ENCODE assay signal across 18 cellular contexts in the genomic region with DNA sequence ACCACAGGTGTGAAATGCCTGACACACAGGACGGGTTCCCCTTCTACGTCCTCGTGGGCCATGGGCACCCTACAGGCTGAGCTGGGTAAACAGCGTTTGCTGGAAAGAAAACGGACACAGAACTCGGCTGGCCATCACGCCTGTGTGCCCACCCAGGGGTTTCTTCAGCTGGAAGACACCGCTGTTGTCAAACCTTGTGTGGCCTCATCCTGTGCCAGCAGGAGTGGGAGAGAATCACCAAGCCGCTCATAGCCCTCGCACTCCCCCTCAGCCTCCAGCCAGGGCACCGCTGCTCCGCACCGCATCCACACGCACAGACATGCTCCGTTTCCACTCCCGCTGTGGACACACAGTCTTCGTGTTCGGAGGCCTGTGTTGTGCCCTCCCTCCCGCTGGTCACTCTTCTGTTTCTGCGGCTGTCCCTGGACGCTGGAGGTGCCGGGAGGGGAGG.
DNase-seq lines count a peak whose midpoint lies in the region; ATAC-seq and TF ChIP-seq lines count a peak whose summit lies in the region.
"Had no signal": no experiment of that assay in that cellular context is flagged by ENCODE, and none has a peak within 500 bp of the region (broad histone marks: within the 10 kb centered on the region; RNA-seq: fewer than 3 reads in every experiment).

No MANE protein-coding gene starts in this region.

- H3K4me1 Mint-ChIP-seq in H9 (peaks cover 13 to 16% of the 10 kb centered on the region in 2 experiments), WTC11 (peaks cover 13% of the 10 kb centered on the region)
- H3K4me1 Mint-ChIP-seq: CD14-positive monocyte had no signal

- CTCF ChIA-PET in WTC11 (lab: Charles Lee): no interaction called here

- no peak overlapping the region for H3T11ph ChIP-seq in H9 (ENCODE audit: low read length)

- H2BK5ac ChIP-seq in H9 (ENCODE audit: insufficient read length, low read length): no peak overlapping the region
- H2BK5ac ChIP-seq in trophoblast cell (ENCODE audit: low read depth, low read length, poor library complexity): no peak overlapping the region

- no peak overlapping the region for H3K27ac ChIP-seq in H9 (ENCODE audit: insufficient read length, low read depth, low read length)
- no peak overlapping the region for H3K27ac ChIP-seq in lower lobe of right lung
- no peak overlapping the region for H3K27ac ChIP-seq in trophoblast cell (ENCODE audit: low read depth, low read length)
- no peak overlapping the region for H3K27ac ChIP-seq in body of pancreas
- H3K27ac ChIP-seq: GM23248 had no signal

- H3K23ac ChIP-seq in H9 (ENCODE audit: insufficient read length, low read depth, low read length): no peak overlapping the region
- no peak overlapping the region for H3K23ac ChIP-seq in trophoblast cell (ENCODE audit: low read length)

- H2BK120ac ChIP-seq in H9 (ENCODE audit: low read depth, low read length, poor library complexity, severe bottlenecking) (no peak overlapping the region), trophoblast cell (ENCODE audit: insufficient read depth, low read length, poor library complexity) (no peak overlapping the region)

- no peak overlapping the region for H2AFZ ChIP-seq in H9 (ENCODE audit: low read length)
- H2AFZ ChIP-seq in trophoblast cell (ENCODE audit: insufficient read depth, low read length, poor library complexity): no peak overlapping the region

- H3K14ac ChIP-seq in H9 (ENCODE audit: insufficient read depth, low read length) (0 out of 2 replicates have a peak overlapping the region, but pooled peaks have one; percentile 15), trophoblast cell (ENCODE audit: low read length) (no peak overlapping the region)

- H3K23me2 ChIP-seq in H9 (ENCODE audit: insufficient read length, low read depth, low read length, poor library complexity, severe bottlenecking): no peaks in the 10 kb centered on the region

- peaks cover 0 to 7% (median 4%) of the 10 kb centered on the region in 3 experiments; a peak in 4 of 7 replicates for H3K36me3 Mint-ChIP-seq in H9 (ENCODE audit: insufficient read depth in 1 of 3, low read depth in 3 of 3)
- peaks cover 4% of the 10 kb centered on the region; the same call in 1 of the 2 replicates for H3K36me3 Mint-ChIP-seq in WTC11
- H3K36me3 Mint-ChIP-seq: CD14-positive monocyte had no signal

- H3K79me1 ChIP-seq in H9 (ENCODE audit: insufficient read depth, low read depth, low read length, poor library complexity, severe bottlenecking): no peaks in the 10 kb centered on the region
- H3K79me1 ChIP-seq in trophoblast cell (ENCODE audit: low read length): no peaks in the 10 kb centered on the region

- no peaks in the 10 kb centered on the region; the same call in 1 of the 2 replicates for H3K27me3 Mint-ChIP-seq in H9 (ENCODE audit: low read depth)
- H3K27me3 Mint-ChIP-seq in WTC11 (ENCODE audit: low read depth): no peaks in the 10 kb centered on the region

- H3K79me2 ChIP-seq in H9 (ENCODE audit: insufficient read depth, low read length): no peaks in the 10 kb centered on the region
- H3K79me2 ChIP-seq in trophoblast cell (ENCODE audit: control insufficient read depth, insufficient read depth, low read length, poor library complexity): no peaks in the 10 kb centered on the region

- DNase-seq in H9 (no peak), WTC11 (ENCODE audit: low spot score) (no peak), lower lobe of right lung (peak; percentile 39), trophoblast cell (no peak), body of pancreas (no peak), COLO829 (ENCODE audit: low spot score) (no peak)
- DNase-seq: ACHN, AML-193, COR-L47, KBM-7, NCI-H1436, NCI-H2029 treated with DMSO at 0.1 percent for 48 hours, NCI-H2171 treated with DMSO at 0.1 percent for 48 hours, NCI-H748 treated with DMSO at 0.1 percent for 48 hours had no signal

- H2BK20ac ChIP-seq in H9 (ENCODE audit: low read depth, low read length, poor library complexity, severe bottlenecking): no peak overlapping the region

- H3K18ac ChIP-seq in H9 (ENCODE audit: insufficient read length, low read depth, low read length) (no peak overlapping the region), trophoblast cell (ENCODE audit: low read length) (no peak overlapping the region)

- TF ChIP-seq POLR2A in body of pancreas (IDR thresholded peaks at IDR 0.05): no peak

- POLR2A ChIA-PET in WTC11 (lab: Charles Lee): no interaction called here

- intact Hi-C loops in lower lobe of right lung (cut with DNase I) (no loop called here), body of pancreas (cut with DNase I) (no loop called here)

- no CpG with 5 or more reads among the region's 22 CpGs for WGBS in H9 (ENCODE audit: extremely low coverage, insufficient read length, low lambda C conversion rate)
- no CpG with 5 or more reads among the region's 22 CpGs for WGBS in trophoblast cell (ENCODE audit: extremely low coverage, insufficient coverage, insufficient read length)
- WGBS in body of pancreas, 2 donors: 68 to 69% methylated on average over 20 to 22 of the region's 22 CpGs

- no peak overlapping the region for H3K9ac ChIP-seq in H9 (ENCODE audit: extremely low read depth, insufficient read length, low read length)
- H3K9ac ChIP-seq in trophoblast cell (ENCODE audit: low read length): no peak overlapping the region
- H3K9ac ChIP-seq: GM23248 had no signal

- no peak overlapping the region for H2AK5ac ChIP-seq in H9 (ENCODE audit: insufficient read length, low read length)
- no peak overlapping the region for H2AK5ac ChIP-seq in trophoblast cell (ENCODE audit: low read length)

- H2BK12ac ChIP-seq in H9 (ENCODE audit: insufficient read length, low read depth, low read length) (no peak overlapping the region), trophoblast cell (ENCODE audit: low read length) (peak overlapping the region; percentile 2)

- H3K9me3 ChIP-seq in H9 (ENCODE audit: control insufficient read depth, low read depth, low read length) (no peaks in the 10 kb centered on the region), lower lobe of right lung (no peaks in the 10 kb centered on the region), trophoblast cell (ENCODE audit: insufficient read depth, low read depth, low read length) (peaks cover 4% of the 10 kb centered on the region), body of pancreas (no peaks in the 10 kb centered on the region)

- H3K4me3 ChIP-seq in lower lobe of right lung (no peak overlapping the region), trophoblast cell (ENCODE audit: low read depth, low read length) (no peak overlapping the region), body of pancreas (no peak overlapping the region)
- H3K4me3 ChIP-seq: GM23248 had no signal

- no peak overlapping the region for H3K4me2 ChIP-seq in H9 (ENCODE audit: insufficient read depth, insufficient read length, low read length)
- no peak overlapping the region for H3K4me2 ChIP-seq in trophoblast cell (ENCODE audit: low read length)

- H4K5ac ChIP-seq in H9 (ENCODE audit: insufficient read length, low read depth, low read length): no peak overlapping the region

- H3K27ac Mint-ChIP-seq in H9 (peak overlapping the region in 1 of 3 experiments; percentile 89; a peak in 2 of 7 replicates), WTC11 (0 out of 2 replicates have a peak overlapping the region, but pooled peaks have one; percentile 21)
- H3K27ac Mint-ChIP-seq: CD14-positive monocyte had no signal

- H3K4ac ChIP-seq in H9 (ENCODE audit: low read depth, low read length) (no peak overlapping the region), trophoblast cell (ENCODE audit: low read depth, low read length) (no peak overlapping the region)

- H3K36me3 ChIP-seq in lower lobe of right lung: no peaks in the 10 kb centered on the region
- H3K36me3 ChIP-seq in trophoblast cell (ENCODE audit: control insufficient read depth in 1 of 2, insufficient read depth in 2 of 2, low read length in 2 of 2): no peaks in the 10 kb centered on the region
- no peaks in the 10 kb centered on the region for H3K36me3 ChIP-seq in body of pancreas (replicated peaks in 1 of 2; ENCODE audit: insufficient read depth in 1 of 2, low read depth in 2 of 2)

- H3K4me3 Mint-ChIP-seq in H9: no peak overlapping the region
- H3K4me3 Mint-ChIP-seq in WTC11: no peak overlapping the region
- H3K4me3 Mint-ChIP-seq: CD14-positive monocyte had no signal

- H4K8ac ChIP-seq in H9 (replicated peaks; ENCODE audit: insufficient read length, low read depth, low read length) (no peak overlapping the region), trophoblast cell (ENCODE audit: low read depth, low read length) (peak overlapping the region; percentile 20)

- no peak for TF ChIP-seq CTCF in H9 (conservative IDR thresholded peaks at IDR 0.05)
- no peak for TF ChIP-seq CTCF in WTC11 (IDR thresholded peaks at IDR 0.05)
- no peak for TF ChIP-seq CTCF in lower lobe of right lung (IDR thresholded peaks at IDR 0.05)
- TF ChIP-seq CTCF in body of pancreas (IDR thresholded peaks at IDR 0.05): no peak

- H3K27me3 ChIP-seq in H9 (ENCODE audit: insufficient read depth, low read length): no peaks in the 10 kb centered on the region
- H3K27me3 ChIP-seq in lower lobe of right lung (ENCODE audit: low read depth): no peaks in the 10 kb centered on the region
- H3K27me3 ChIP-seq in trophoblast cell (ENCODE audit: insufficient read depth, low read length): no peaks in the 10 kb centered on the region
- no peaks in the 10 kb centered on the region for H3K27me3 ChIP-seq in body of pancreas

- H4K91ac ChIP-seq in H9 (ENCODE audit: insufficient read length, low read depth, low read length) (no peak overlapping the region), trophoblast cell (ENCODE audit: low read depth, low read length) (no peak overlapping the region)

- no peak for ATAC-seq in WTC11
- ATAC-seq in lower lobe of right lung: no peak
- ATAC-seq in body of pancreas: no peak
- ATAC-seq in HG02970 (IDR thresholded peaks at IDR 0.05; ENCODE audit: low FRiP score, unreplicated experiment): no peak
- ATAC-seq in GM18498 (IDR thresholded peaks at IDR 0.05; ENCODE audit: unreplicated experiment): no peak

- peaks cover 4% of the 10 kb centered on the region; the same call in 1 of the 2 replicates for H3K4me1 ChIP-seq in H9 (ENCODE audit: insufficient read depth, low read length)
- H3K4me1 ChIP-seq in lower lobe of right lung: no peaks in the 10 kb centered on the region
- H3K4me1 ChIP-seq in trophoblast cell (ENCODE audit: control insufficient read depth in 1 of 2, insufficient read depth in 2 of 2, low read length in 2 of 2): peaks cover 0 to 9% of the 10 kb centered on the region in 2 experiments
- H3K4me1 ChIP-seq in body of pancreas: no peaks in the 10 kb centered on the region

- H3K9me3 Mint-ChIP-seq in H9 (peaks cover 4% of the 10 kb centered on the region in 2 experiments; a peak in 2 of 5 replicates), WTC11 (no peaks in the 10 kb centered on the region)
- H3K9me3 Mint-ChIP-seq: CD14-positive monocyte had no signal

- no peak overlapping the region for H3K56ac ChIP-seq in H9 (ENCODE audit: insufficient read length, low read depth, low read length)

- no peaks in the 10 kb centered on the region for H4K20me1 ChIP-seq in H9 (ENCODE audit: control insufficient read depth, insufficient read depth, insufficient read length)

- H2BK15ac ChIP-seq in H9 (ENCODE audit: low read depth, low read length): no peak overlapping the region

- no peak overlapping the region for H4K12ac ChIP-seq in trophoblast cell (ENCODE audit: low read depth, low read length)

TF ChIP-seq in WTC11, 78 proteins besides CTCF, POLR2A, EP300 and RAD21 (continues in another document):
- no peak for TF ChIP-seq SOX15 (CRISPR knock-in tag; IDR thresholded peaks at IDR 0.05)
